ENCODE assay signal across 8 cellular contexts in the genomic region with DNA sequence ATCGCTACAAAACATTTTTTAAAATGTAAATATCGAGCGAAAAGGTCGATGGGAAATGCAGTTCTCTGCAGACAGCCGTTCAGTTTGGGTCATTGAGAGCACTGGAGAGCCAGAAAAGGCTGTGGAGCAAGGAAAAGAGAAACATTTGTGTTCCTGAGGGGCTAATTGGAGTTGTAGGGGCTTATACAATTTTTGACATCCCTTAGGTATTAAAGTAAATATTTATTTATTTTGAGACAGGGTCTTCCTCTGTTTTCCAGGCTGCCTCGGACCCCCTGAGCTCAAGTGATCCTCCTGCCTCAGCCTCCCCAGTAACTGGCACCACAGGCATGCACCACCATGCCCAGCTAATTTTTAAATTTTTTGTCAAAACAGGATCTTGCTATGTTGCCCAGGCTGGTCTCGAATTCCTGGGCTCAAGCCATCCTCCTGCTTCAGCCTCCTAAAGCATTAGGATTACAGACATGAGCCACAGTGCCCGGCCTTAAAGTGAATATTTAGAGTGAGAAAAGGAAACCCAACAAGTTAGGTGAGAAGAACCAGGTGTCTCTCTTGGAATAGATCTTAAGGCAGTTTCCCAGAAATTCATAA. TPM values are rescaled to one million over a fixed set of nuclear protein-coding genes. Genes with fewer than 3 reads are reported as not detected.
A peak's percentile ranks its signal among the peaks of the same experiment; 100 is the strongest.
DNase-seq lines count a peak whose midpoint lies in the region; ATAC-seq and TF ChIP-seq lines count a peak whose summit lies in the region.

No MANE protein-coding gene starts in this region.

- peak overlapping the region; percentile 48; the same call in 1 of the 2 replicates for H3K9ac ChIP-seq in KMS-11

- no peaks in the 10 kb centered on the region for H3K36me3 Mint-ChIP-seq in naive thymus-derived CD8-positive, alpha-beta T cell

- H3K27me3 ChIP-seq in KMS-11 (ENCODE audit: insufficient read depth, low read depth): no peaks in the 10 kb centered on the region; the same call in 1 of the 2 replicates

- H3K4me3 ChIP-seq in GM08714 (ENCODE audit: low read length) (peak overlapping the region; percentile 55; the same call in 1 of the 2 replicates), KMS-11 (IDR thresholded peaks at IDR 0.05; ENCODE audit: insufficient read depth, low read depth, low read length) (no peak overlapping the region)

- H3K4me1 ChIP-seq in KMS-11 (ENCODE audit: low read depth, poor library complexity, severe bottlenecking): no peaks in the 10 kb centered on the region

- H3K4me1 Mint-ChIP-seq in naive thymus-derived CD8-positive, alpha-beta T cell: peaks cover 22 to 60% (median 47%) of the 10 kb centered on the region in 4 donors

- peak overlapping the region; percentile 91 to 98 (median 94) for H3K27ac Mint-ChIP-seq in naive thymus-derived CD8-positive, alpha-beta T cell

- TF ChIP-seq CTCF in KMS-11 (conservative IDR thresholded peaks at IDR 0.05; ENCODE audit: low read depth, low read length) (no peak), GM10266 (IDR thresholded peaks at IDR 0.05; ENCODE audit: control insufficient read depth, insufficient read depth, low read depth, missing control alignments) (no peak)

- DNase-seq in caudate nucleus (lab: John Stamatoyannopoulos, UW) (no peak), H4 (ENCODE audit: low spot score) (no peak), GM10266 (ENCODE audit: extremely low spot score) (no peak)
- no peak for DNase-seq in naive thymus-derived CD8-positive, alpha-beta T cell

- no peaks in the 10 kb centered on the region for H3K27me3 Mint-ChIP-seq in naive thymus-derived CD8-positive, alpha-beta T cell

- no peaks in the 10 kb centered on the region for H4K20me1 ChIP-seq in KMS-11 (ENCODE audit: insufficient read depth)

- peak overlapping the region; percentile 79 to 94 (median 90) for H3K4me3 Mint-ChIP-seq in naive thymus-derived CD8-positive, alpha-beta T cell

- no peaks in the 10 kb centered on the region for H3K9me3 Mint-ChIP-seq in naive thymus-derived CD8-positive, alpha-beta T cell

- H3K4me2 ChIP-seq in KMS-11: peak overlapping the region; percentile 65

- peak; percentile 10 to 26 for ATAC-seq in naive thymus-derived CD8-positive, alpha-beta T cell
- ATAC-seq in GM19467 (IDR thresholded peaks at IDR 0.05; ENCODE audit: unreplicated experiment) (no peak), HG02642 (IDR thresholded peaks at IDR 0.05; ENCODE audit: poor library complexity, unreplicated experiment) (no peak)

- H3K79me2 ChIP-seq in KMS-11 (ENCODE audit: insufficient read depth, low read depth): no peaks in the 10 kb centered on the region

- H2AFZ ChIP-seq in KMS-11 (ENCODE audit: low read depth): peak overlapping the region; percentile 98

- H3K27ac ChIP-seq in KMS-11 (peak overlapping the region; percentile 46; the same call in 1 of the 2 replicates), caudate nucleus (ENCODE audit: low read depth, low read length) (peak overlapping the region; percentile 92)

- POLR2A ChIA-PET in naive thymus-derived CD8-positive, alpha-beta T cell (lab: Charles Lee): interaction anchor here (0.6 to 1.4 kb wide), 3 partner anchors 17 to 41 kb away, joined by 3 to 5 read pairs (median 4); a partner anchor contains a TSS

- no peaks in the 10 kb centered on the region for H3K36me3 ChIP-seq in KMS-11 (ENCODE audit: insufficient read depth)

RNA-seq across cellular contexts. Expression of a gene that starts 0.8 kb away (rescaled TPM):
- total RNA-seq in naive thymus-derived CD8-positive, alpha-beta T cell: 10 to 100 TPM; 33.7 to 36.4 TPM
- polyA plus RNA-seq in naive thymus-derived CD8-positive, alpha-beta T cell: 10 to 100 TPM; 40.7 to 47.8 (median 44.9) TPM
- total RNA-seq in H4 (2014; rRNA removed; shearing (Covaris generic)): 138 and 146 TPM in 2 replicates

RNA-seq across cellular contexts. Expression of a gene that starts 3.1 kb away (rescaled TPM):
- 1 to 10 TPM; 6.6 to 6.8 TPM for total RNA-seq in naive thymus-derived CD8-positive, alpha-beta T cell
- 1 to 10 TPM; 1.1 to 3.1 (median 1.2) TPM for polyA plus RNA-seq in naive thymus-derived CD8-positive, alpha-beta T cell
- total RNA-seq in H4 (2014; rRNA removed; shearing (Covaris generic)): 0.04 TPM in 1 of 2 replicates, not detected in the other

RNA-seq across cellular contexts. Expression of a gene that starts 12.5 kb away (rescaled TPM):
- 1 to 10 TPM in 1 of 2 experiments, not detected in 1; 1.2 TPM for total RNA-seq in naive thymus-derived CD8-positive, alpha-beta T cell
- polyA plus RNA-seq in naive thymus-derived CD8-positive, alpha-beta T cell: 1 to 10 TPM in 1 of 3 donors, not detected in 2; 1.1 TPM
- total RNA-seq in H4 (2014; rRNA removed; shearing (Covaris generic)): 2.7 TPM in 1 of 2 replicates, not detected in the other

RNA-seq across cellular contexts. Expression of a gene that starts 19.1 kb away (rescaled TPM):
- total RNA-seq in naive thymus-derived CD8-positive, alpha-beta T cell: 10 to 100 TPM; 23.5 to 24.5 TPM
- polyA plus RNA-seq in naive thymus-derived CD8-positive, alpha-beta T cell: 1 to 10 TPM in 2 of 3 donors, under 1 TPM in 1; 0.76 to 6.6 (median 2.9) TPM
- 2.0 TPM in 1 of 2 replicates, not detected in the other for total RNA-seq in H4 (2014; rRNA removed; shearing (Covaris generic))

RNA-seq across cellular contexts. Expression of a gene that starts 52.2 kb away (rescaled TPM):
- 10 to 100 TPM; 49.6 to 50.5 TPM for total RNA-seq in naive thymus-derived CD8-positive, alpha-beta T cell
- polyA plus RNA-seq in naive thymus-derived CD8-positive, alpha-beta T cell: 100 to 1,000 TPM; 139 to 162 (median 158) TPM
- total RNA-seq in H4 (2014; rRNA removed; shearing (Covaris generic)): 1.1 TPM in 1 of 2 replicates, not detected in the other

Comparison
In these comparisons a context has a peak if more than half of its experiments do, and no peak if none do; other contexts are left out.
1. ATAC-seq: peak in naive thymus-derived CD8-positive, alpha-beta T cell (2 of 2); none in GM19467 (single experiment) and HG02642 (single experiment).